In genomic region chr9:98635374-98635773, GRCh38 we compare ENCODE assay signal across 32 cellular contexts.
A peak's percentile ranks its signal among the peaks of the same experiment; 100 is the strongest.
DNase-seq lines count a peak whose midpoint lies in the region; ATAC-seq, FAIRE-seq and TF ChIP-seq lines count a peak whose summit lies in the region.
"Had no signal": no experiment of that assay in that cellular context is flagged by ENCODE, and none has a peak within 500 bp of the region (broad histone marks: within the 10 kb centered on the region; RNA-seq: fewer than 3 reads in every experiment).

No MANE protein-coding gene starts in this region.

- H3K79me2 ChIP-seq in GM23248 (ENCODE audit: insufficient read depth): no peaks in the 10 kb centered on the region
- H3K79me2 ChIP-seq in K562 (ENCODE audit: control insufficient read depth, insufficient read depth, low read length): no peaks in the 10 kb centered on the region

- H3F3A ChIP-seq in GM23248 (ENCODE audit: insufficient read depth): peaks cover 10% of the 10 kb centered on the region; the same call in 1 of the 2 replicates

- DNase-seq in GM23248 (peak; percentile 62), NCI-H226 (peak; percentile 41), K562 (ENCODE audit: extremely low read depth in 1 of 4, low spot score in 3 of 4) (no peak), kidney epithelial cell (ENCODE audit: low read depth) (peak; percentile 35), caudate nucleus (lab: John Stamatoyannopoulos, UW) (no peak), NCI-H2107 treated with DMSO at 0.1 percent for 48 hours (lab: John Stamatoyannopoulos, UW; ENCODE audit: unreplicated experiment) (no peak)
- DNase-seq in activated CD4-positive, alpha-beta T cell treated with anti-CD3 and anti-CD28 coated beads for 48 hours: no peak
- no peak for DNase-seq in effector memory CD4-positive, alpha-beta T cell
- DNase-seq: activated CD4-positive, alpha-beta T cell treated with anti-CD3 and anti-CD28 coated beads, Interleukin-2, amount 50 U/mL, for 48 hours; activated gamma-delta T cell treated with Interleukin-2 at 50 U/mL for 16 hours; activated naive CD8-positive, alpha-beta T cell treated with anti-CD3 and anti-CD28 coated beads, Interleukin-2, amount 10 ng/mL, durations not matched to agents 7 days and 5 days; activated T-cell treated with anti-CD3 and anti-CD28 coated beads, Interleukin-2, amount 50 U/mL, for 48 hours; dermis blood vessel endothelial cell; DMS79; HFFc6; hippocampal formation; left lung; mesenchymal stem cell; MV-4-11; NCI-H1436 treated with DMSO at 0.1 percent for 48 hours; NCI-H446 treated with DMSO at 0.1 percent for 48 hours; NCI-H774; retina; RPMI8226; small intestine; stimulated activated naive CD4-positive, alpha-beta T cell; T-helper 17 cell; upper lobe of left lung had no signal

- peak; percentile 42 for ATAC-seq in K562
- ATAC-seq: left lung, T-helper 17 cell had no signal

- CTCF ChIA-PET in K562 (lab: Yijun Ruan, JAX; ENCODE audit: low intra/inter-chr PET ratio): no interaction called here

- H3K9me2 ChIP-seq in GM23248 (ENCODE audit: insufficient read depth): no peaks in the 10 kb centered on the region

- 0 out of 2 replicates have a peak, but pooled peaks cover 6% of the 10 kb centered on the region for H3K4me1 ChIP-seq in GM23248 (ENCODE audit: insufficient read depth)
- H3K4me1 ChIP-seq in K562 (replicated peaks in 1 of 2; ENCODE audit: control insufficient read depth in 2 of 2, insufficient read depth in 2 of 2, low read length in 2 of 2): peaks cover 0 to 12% of the 10 kb centered on the region in 2 experiments; a peak in 3 of 5 replicates
- H3K4me1 ChIP-seq in effector memory CD4-positive, alpha-beta T cell (ENCODE audit: control insufficient read depth, insufficient read depth, low read length, poor library complexity, severe bottlenecking): no peaks in the 10 kb centered on the region
- H3K4me1 ChIP-seq: BLaER1 treated with 17β-estradiol and CSF1 and Interleukin-3, amounts not matched to agents 10 nM and 100 nM; left lung; suprapubic skin; upper lobe of left lung had no signal

- in situ Hi-C loops in GM23248 (cut with MboI) (no loop called here), K562 (cut with MboI) (no loop called here)

- TF ChIP-seq RAD21 in K562 (CRISPR knock-in tag; conservative IDR thresholded peaks at IDR 0.05 in 1 of 2, IDR thresholded peaks at IDR 0.05 in 1 of 2): no peak

- BruUV-seq in K562 (replicated peaks; lab: Mats Ljungman, UMichigan): no TSS peak

- no peak overlapping the region for H2AFZ ChIP-seq in GM23248
- H2AFZ ChIP-seq in K562 (ENCODE audit: low read depth, low read length): peak overlapping the region; percentile 83; the same call in 1 of the 2 replicates

- H3K36me3 ChIP-seq in GM23248 (ENCODE audit: low read depth) (no peaks in the 10 kb centered on the region), K562 (ENCODE audit: control insufficient read depth, insufficient read depth, low read length) (no peaks in the 10 kb centered on the region), kidney epithelial cell (ENCODE audit: control insufficient read depth, insufficient read depth, low read length) (no peaks in the 10 kb centered on the region)
- no peaks in the 10 kb centered on the region for H3K36me3 ChIP-seq in effector memory CD4-positive, alpha-beta T cell (ENCODE audit: control insufficient read depth, insufficient read depth, low read length)
- H3K36me3 ChIP-seq: BLaER1 treated with 17β-estradiol and CSF1 and Interleukin-3, amounts not matched to agents 10 nM and 100 nM; left lung; suprapubic skin; upper lobe of left lung had no signal

- H3K9me3 ChIP-seq in GM23248 (ENCODE audit: low read depth) (no peaks in the 10 kb centered on the region), K562 (replicated peaks; ENCODE audit: control insufficient read depth, insufficient read depth, low read depth, low read length) (no peaks in the 10 kb centered on the region)
- H3K9me3 ChIP-seq in effector memory CD4-positive, alpha-beta T cell (ENCODE audit: control insufficient read depth, low read length): no peaks in the 10 kb centered on the region
- H3K9me3 ChIP-seq: left lung, suprapubic skin, upper lobe of left lung had no signal

- H3K9me1 ChIP-seq in K562 (ENCODE audit: control insufficient read depth, insufficient read depth, low read length): no peaks in the 10 kb centered on the region

- no peak for TF ChIP-seq EP300 in K562 (IDR thresholded peaks at IDR 0.05; ENCODE audit: low read length)

- no peaks in the 10 kb centered on the region for H3K27me3 ChIP-seq in GM23248 (replicated peaks; ENCODE audit: insufficient read depth)
- H3K27me3 ChIP-seq in K562 (ENCODE audit: control insufficient read depth in 2 of 2, insufficient read depth in 2 of 2, low read length in 2 of 2): peaks cover 0 to 3% of the 10 kb centered on the region in 2 experiments; a peak in 3 of 5 replicates
- H3K27me3 ChIP-seq in kidney epithelial cell (ENCODE audit: control insufficient read depth, insufficient read depth, low read length): no peaks in the 10 kb centered on the region
- H3K27me3 ChIP-seq in effector memory CD4-positive, alpha-beta T cell (replicated peaks; ENCODE audit: control insufficient read depth, insufficient read depth, low read length, poor library complexity, severe bottlenecking): no peaks in the 10 kb centered on the region
- H3K27me3 ChIP-seq: BLaER1 treated with 17β-estradiol and CSF1 and Interleukin-3, amounts not matched to agents 10 nM and 100 nM; left lung; suprapubic skin; upper lobe of left lung had no signal

- TF ChIP-seq CTCF in K562 (IDR thresholded peaks at IDR 0.05 in 2 of 3, conservative IDR thresholded peaks at IDR 0.05 in 1 of 3; ENCODE audit: insufficient read depth in 2 of 3, low read depth in 1 of 3, low read length in 3 of 3) (no peak), kidney epithelial cell (IDR thresholded peaks at IDR 0.05; ENCODE audit: insufficient read depth, low read length, poor library complexity, severe bottlenecking) (no peak)

- no peak for FAIRE-seq in K562 (lab: Jason Lieb, UNC)
- FAIRE-seq: small intestine, TTC549 had no signal

- H4K20me1 ChIP-seq in GM23248 (ENCODE audit: insufficient read depth) (no peaks in the 10 kb centered on the region), K562 (replicated peaks; ENCODE audit: control insufficient read depth, insufficient read depth, low read length) (no peaks in the 10 kb centered on the region)
- H4K20me1 ChIP-seq: BLaER1 treated with 17β-estradiol and CSF1 and Interleukin-3, amounts not matched to agents 10 nM and 100 nM had no signal

- 35 to 51% methylated on average over 1 to 2 of the region's 2 CpGs for WGBS in GM23248 (ENCODE audit: low coverage in 1 of 2, low lambda C conversion rate in 2 of 2, missing lambda C conversion rate in 2 of 2), 2 experiments
- WGBS in K562 (ENCODE audit: insufficient coverage, low coverage, missing lambda C conversion rate): 72% methylated on average over 2 of the region's 2 CpGs

- H3K4me3 ChIP-seq in GM23248: no peak overlapping the region
- H3K4me3 ChIP-seq in K562: no peak overlapping the region
- no peak overlapping the region for H3K4me3 ChIP-seq in kidney epithelial cell (ENCODE audit: low read depth, low read length)
- no peak overlapping the region for H3K4me3 ChIP-seq in effector memory CD4-positive, alpha-beta T cell (ENCODE audit: insufficient read depth, low read depth, low read length, poor library complexity, severe bottlenecking)
- H3K4me3 ChIP-seq: BLaER1 treated with 17β-estradiol and CSF1 and Interleukin-3, amounts not matched to agents 10 nM and 100 nM; left lung; SK-N-MC; suprapubic skin; upper lobe of left lung had no signal

- H3K27ac ChIP-seq in GM23248 (no peak overlapping the region), K562 (ENCODE audit: extremely low read depth, low read depth, low read length) (no peak overlapping the region), caudate nucleus (ENCODE audit: low read depth, low read length) (no peak overlapping the region)
- no peak overlapping the region for H3K27ac ChIP-seq in effector memory CD4-positive, alpha-beta T cell (ENCODE audit: insufficient read depth, low read length, poor library complexity, severe bottlenecking)
- H3K27ac ChIP-seq: BLaER1 treated with 17β-estradiol and CSF1 and Interleukin-3, amounts not matched to agents 10 nM and 100 nM; left lung; SK-N-MC; suprapubic skin; upper lobe of left lung had no signal

- intact Hi-C loops in K562 (cut with micrococcal nuclease): no loop called here

- no peak for TF ChIP-seq POLR2A in K562 (conservative IDR thresholded peaks at IDR 0.05)

- H3K4me2 ChIP-seq in GM23248 (ENCODE audit: unreplicated experiment) (no peak overlapping the region), K562 (ENCODE audit: insufficient read depth, low read length) (no peak overlapping the region)
- H3K4me2 ChIP-seq: BLaER1 treated with 17β-estradiol and CSF1 and Interleukin-3, amounts not matched to agents 10 nM and 100 nM had no signal

- POLR2A ChIA-PET in K562 (lab: Yijun Ruan, JAX): no interaction called here

- H3K9ac ChIP-seq in GM23248: no peak overlapping the region
- no peak overlapping the region for H3K9ac ChIP-seq in K562 (ENCODE audit: insufficient read depth in 1 of 2, low read depth in 2 of 2, low read length in 2 of 2)
- H3K9ac ChIP-seq: BLaER1 treated with 17β-estradiol and CSF1 and Interleukin-3, amounts not matched to agents 10 nM and 100 nM had no signal

TF ChIP-seq in K562, 482 proteins besides CTCF, POLR2A, EP300 and RAD21 (continues in another document):
- TF ChIP-seq, protein P1, sequence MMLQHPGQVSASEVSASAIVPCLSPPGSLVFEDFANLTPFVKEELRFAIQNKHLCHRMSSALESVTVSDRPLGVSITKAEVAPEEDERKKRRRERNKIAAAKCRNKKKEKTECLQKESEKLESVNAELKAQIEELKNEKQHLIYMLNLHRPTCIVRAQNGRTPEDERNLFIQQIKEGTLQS (IDR thresholded peaks at IDR 0.05): peak; percentile 60
- TF ChIP-seq, protein P1 (CRISPR knock-in tag; conservative IDR thresholded peaks at IDR 0.05): no peak
- peak; percentile 71 for TF ChIP-seq RBM25 (IDR thresholded peaks at IDR 0.05; ENCODE audit: low read depth, low read length, severe bottlenecking)
- no peak for TF ChIP-seq CXXC5 (CRISPR knock-in tag; IDR thresholded peaks at IDR 0.05)
- TF ChIP-seq JUND (IDR thresholded peaks at IDR 0.05; ENCODE audit: borderline replicate concordance, low read depth, low read length): peak; percentile 47; the same call in 1 of the 2 replicates
- TF ChIP-seq JUND (tag; IDR thresholded peaks at IDR 0.05; ENCODE audit: borderline replicate concordance, low read depth, low read length): peak; percentile 12; the same call in 1 of the 3 replicates
- peak; percentile 67; the same call in 1 of the 2 replicates for TF ChIP-seq BCOR (IDR thresholded peaks at IDR 0.05)

Comparison
In these comparisons a context has a peak if more than half of its experiments do, and no peak if none do; other contexts are left out.
1. DNase-seq: peak in GM23248 (single experiment), NCI-H226 (single experiment) and kidney epithelial cell (single experiment); none in K562 (0 of 4), caudate nucleus (0 of 61), activated CD4-positive, alpha-beta T cell treated with anti-CD3 and anti-CD28 coated beads for 48 hours (single experiment), NCI-H2107 treated with DMSO at 0.1 percent for 48 hours (single experiment) and effector memory CD4-positive, alpha-beta T cell (0 of 3).